9 cellular contexts compared by ENCODE assay signal in genomic region chr11:73330569-73331093, GRCh38. TPM values are rescaled to one million over a fixed set of nuclear protein-coding genes. Genes with fewer than 3 reads are reported as not detected.
DNase-seq lines count a peak whose midpoint lies in the region; ATAC-seq and TF ChIP-seq lines count a peak whose summit lies in the region.
"Had no signal": no experiment of that assay in that cellular context is flagged by ENCODE, and none has a peak within 500 bp of the region (broad histone marks: within the 10 kb centered on the region; RNA-seq: fewer than 3 reads in every experiment).

No MANE protein-coding gene starts in this region.

- H3K27ac Mint-ChIP-seq in CD8-positive, alpha-beta memory T cell = no peak overlapping the region
- H3K27ac Mint-ChIP-seq: activated CD4-positive, alpha-beta T cell treated with anti-CD3 and anti-CD28 coated beads, Interleukin-2, amount 10 ng/mL, durations not matched to agents 24 days and 14 days had no signal

- H3K27me3 ChIP-seq in sigmoid colon = no peaks in the 10 kb centered on the region
- H3K27me3 ChIP-seq in colonic mucosa = no peaks in the 10 kb centered on the region
- H3K27me3 ChIP-seq in CD8-positive, alpha-beta memory T cell (ENCODE audit: insufficient read depth, low read length, poor library complexity, severe bottlenecking) = no peaks in the 10 kb centered on the region

- H3K27me3 Mint-ChIP-seq in CD8-positive, alpha-beta memory T cell = no peaks in the 10 kb centered on the region

- 77 to 78% methylated on average over 3 of the region's 3 CpGs for WGBS in sigmoid colon, 2 donors

- DNase-seq in RPMI8226 (peak; percentile 42), fibroblast of the aortic adventitia (ENCODE audit: low read depth) (peak; percentile 47), sigmoid colon (no peak), colonic mucosa (no peak), germinal center (ENCODE audit: low spot score) (no peak)
- DNase-seq in CD8-positive, alpha-beta memory T cell = no peak
- DNase-seq: activated CD4-positive, alpha-beta T cell treated with anti-CD3 and anti-CD28 coated beads, Interleukin-2, amount 10 ng/mL, durations not matched to agents 24 days and 14 days had no signal

- H3K27ac ChIP-seq in sigmoid colon (peak overlapping the region; percentile 77 to 90 (median 81)), colonic mucosa (no peak overlapping the region)
- H3K27ac ChIP-seq in CD8-positive, alpha-beta memory T cell (ENCODE audit: low read depth, low read length) = no peak overlapping the region

- H3K9me3 Mint-ChIP-seq in CD8-positive, alpha-beta memory T cell = no peaks in the 10 kb centered on the region
- H3K9me3 Mint-ChIP-seq: activated CD4-positive, alpha-beta T cell treated with anti-CD3 and anti-CD28 coated beads, Interleukin-2, amount 10 ng/mL, durations not matched to agents 24 days and 14 days had no signal

- no peaks in the 10 kb centered on the region for H3K4me1 Mint-ChIP-seq in CD8-positive, alpha-beta memory T cell
- H3K4me1 Mint-ChIP-seq: activated CD4-positive, alpha-beta T cell treated with anti-CD3 and anti-CD28 coated beads, Interleukin-2, amount 10 ng/mL, durations not matched to agents 24 days and 14 days had no signal

- TF ChIP-seq EP300 in sigmoid colon (IDR thresholded peaks at IDR 0.05) = no peak

- TF ChIP-seq CTCF in GM12873 (IDR thresholded peaks at IDR 0.05; ENCODE audit: insufficient read depth, low read depth, low read length, missing control alignments) = peak; percentile 38
- TF ChIP-seq CTCF in fibroblast of the aortic adventitia (IDR thresholded peaks at IDR 0.05; ENCODE audit: insufficient read depth, low read length) = peak; percentile 66
- TF ChIP-seq CTCF in sigmoid colon (IDR thresholded peaks at IDR 0.05) = peak; percentile 9 to 36 (median 22)
- TF ChIP-seq CTCF in colonic mucosa (IDR thresholded peaks at IDR 0.05) = no peak

- POLR2A ChIA-PET in CD8-positive, alpha-beta memory T cell (lab: Charles Lee) = no interaction called here

- H3K4me1 ChIP-seq in sigmoid colon (peaks cover 0 to 98% (median 93%) of the 10 kb centered on the region in 4 donors), colonic mucosa (no peaks in the 10 kb centered on the region)
- no peaks in the 10 kb centered on the region for H3K4me1 ChIP-seq in CD8-positive, alpha-beta memory T cell (ENCODE audit: insufficient read depth, low read length)

- ATAC-seq in GM21576 (IDR thresholded peaks at IDR 0.05; ENCODE audit: unreplicated experiment) = no peak

- H3K4me3 ChIP-seq in fibroblast of the aortic adventitia (ENCODE audit: low read depth, low read length) = no peak overlapping the region
- no peak overlapping the region for H3K4me3 ChIP-seq in sigmoid colon
- no peak overlapping the region for H3K4me3 ChIP-seq in colonic mucosa
- no peak overlapping the region for H3K4me3 ChIP-seq in CD8-positive, alpha-beta memory T cell (ENCODE audit: low read length)

- no peak for TF ChIP-seq POLR2A in sigmoid colon (IDR thresholded peaks at IDR 0.05)

- H3K36me3 ChIP-seq in sigmoid colon (no peaks in the 10 kb centered on the region), colonic mucosa (no peaks in the 10 kb centered on the region)
- H3K36me3 ChIP-seq in CD8-positive, alpha-beta memory T cell (ENCODE audit: insufficient read depth, low read length) = no peaks in the 10 kb centered on the region

- peak overlapping the region in 1 of 2 donors; percentile 19 for H3K9ac ChIP-seq in colonic mucosa (ENCODE audit: low read depth in 2 of 2, low read length in 2 of 2)

- intact Hi-C loops in sigmoid colon (cut with DNase I) (loop anchor here (10.0 kb wide), 1 partner anchor 696 kb away; no protein-coding TSS in a partner anchor), colonic mucosa (cut with DNase I) (no loop called here)

- no peaks in the 10 kb centered on the region for H3K36me3 Mint-ChIP-seq in CD8-positive, alpha-beta memory T cell

- CTCF ChIA-PET in CD8-positive, alpha-beta memory T cell (lab: Charles Lee) = interaction anchor here (2.0 kb wide), 1 partner anchor 21 kb away, joined by 5 read pairs; no protein-coding TSS in a partner anchor

- peak overlapping the region in 1 of 7 donors; percentile 18 for H3K4me3 Mint-ChIP-seq in CD8-positive, alpha-beta memory T cell
- H3K4me3 Mint-ChIP-seq: activated CD4-positive, alpha-beta T cell treated with anti-CD3 and anti-CD28 coated beads, Interleukin-2, amount 10 ng/mL, durations not matched to agents 24 days and 14 days had no signal

- no peaks in the 10 kb centered on the region for H3K9me3 ChIP-seq in sigmoid colon
- H3K9me3 ChIP-seq in colonic mucosa = no peaks in the 10 kb centered on the region
- no peaks in the 10 kb centered on the region for H3K9me3 ChIP-seq in CD8-positive, alpha-beta memory T cell (ENCODE audit: low read length)

RNA-seq across cellular contexts. Expression of gene ARHGEF17, which starts 22.6 kb away (rescaled TPM):
- total RNA-seq in fibroblast of the aortic adventitia (ENCODE audit: low replicate concordance) (30.3 and 70.3 TPM in 2 replicates), sigmoid colon (100 to 1,000 TPM in 1 of 4 donors, 10 to 100 TPM in 3; 38.2 to 104 (median 66.9) TPM), colonic mucosa (10 to 100 TPM in 1 of 2 donors, 1 to 10 TPM in 1; 8.6 to 13.4 TPM)
- polyA plus RNA-seq in sigmoid colon = 10 to 100 TPM in 1 of 3 donors, 1 to 10 TPM in 2; 1.8 to 15.9 (median 2.4) TPM
- total RNA-seq in CD8-positive, alpha-beta memory T cell = not detected
- not detected for polyA plus RNA-seq in CD8-positive, alpha-beta memory T cell
- total RNA-seq: activated CD4-positive, alpha-beta T cell treated with anti-CD3 and anti-CD28 coated beads, Interleukin-2, amount 10 ng/mL, durations not matched to agents 24 days and 14 days had no signal

RNA-seq across cellular contexts. Expression of gene RELT, which starts 45.6 kb away (rescaled TPM):
- total RNA-seq in fibroblast of the aortic adventitia (ENCODE audit: low replicate concordance) = 0.57 and 4.6 TPM in 2 replicates
- 1 to 10 TPM in 2 of 4 donors, under 1 TPM in 2; 0.28 to 1.8 (median 0.95) TPM for total RNA-seq in sigmoid colon
- polyA plus RNA-seq in sigmoid colon = 1 to 10 TPM in 2 of 3 donors, under 1 TPM in 1; 0.92 to 9.3 (median 1.2) TPM
- total RNA-seq in colonic mucosa = 1 to 10 TPM; 4.0 to 7.1 TPM
- 10 to 100 TPM; 23.4 TPM for total RNA-seq in CD8-positive, alpha-beta memory T cell
- 7.5 TPM for polyA plus RNA-seq in CD8-positive, alpha-beta memory T cell

RNA-seq across cellular contexts. Expression of gene P2RY6, which starts 58.5 kb away (rescaled TPM):
- total RNA-seq in fibroblast of the aortic adventitia (ENCODE audit: low replicate concordance) (1.2 TPM in 1 of 2 replicates, not detected in the other), sigmoid colon (1 to 10 TPM in 3 of 4 donors, not detected in 1; 1.2 to 2.6 (median 2.5) TPM), colonic mucosa (1 to 10 TPM in 1 of 2 donors, under 1 TPM in 1; 0.91 to 1.4 TPM)
- polyA plus RNA-seq in sigmoid colon = 1 to 10 TPM; 2.4 to 5.5 (median 2.5) TPM
- under 1 TPM; 0.20 to 0.24 TPM for total RNA-seq in CD8-positive, alpha-beta memory T cell
- not detected for polyA plus RNA-seq in CD8-positive, alpha-beta memory T cell
- total RNA-seq: activated CD4-positive, alpha-beta T cell treated with anti-CD3 and anti-CD28 coated beads, Interleukin-2, amount 10 ng/mL, durations not matched to agents 24 days and 14 days had no signal

Comparison
In these comparisons a context has a peak if more than half of its experiments do, and no peak if none do; other contexts are left out.
1. DNase-seq: peak in RPMI8226 (single experiment) and fibroblast of the aortic adventitia (single experiment); none in sigmoid colon (single experiment), colonic mucosa (single experiment), CD8-positive, alpha-beta memory T cell (0 of 5) and germinal center (single experiment).
2. H3K27ac ChIP-seq: peak in sigmoid colon (4 of 4); none in colonic mucosa (single experiment) and CD8-positive, alpha-beta memory T cell (single experiment).
3. RNA of gene ARHGEF17, which starts 22.6 kb away (total RNA-seq): 38.2 to 104 TPM in sigmoid colon, 30.3 to 70.3 TPM in fibroblast of the aortic adventitia and 8.6 to 13.4 TPM in colonic mucosa; not detected in CD8-positive, alpha-beta memory T cell; every median in the first group is over 4 times any median in the second.